Comparison of ENCODE assay signal across 8 cellular contexts in the genomic region with DNA sequence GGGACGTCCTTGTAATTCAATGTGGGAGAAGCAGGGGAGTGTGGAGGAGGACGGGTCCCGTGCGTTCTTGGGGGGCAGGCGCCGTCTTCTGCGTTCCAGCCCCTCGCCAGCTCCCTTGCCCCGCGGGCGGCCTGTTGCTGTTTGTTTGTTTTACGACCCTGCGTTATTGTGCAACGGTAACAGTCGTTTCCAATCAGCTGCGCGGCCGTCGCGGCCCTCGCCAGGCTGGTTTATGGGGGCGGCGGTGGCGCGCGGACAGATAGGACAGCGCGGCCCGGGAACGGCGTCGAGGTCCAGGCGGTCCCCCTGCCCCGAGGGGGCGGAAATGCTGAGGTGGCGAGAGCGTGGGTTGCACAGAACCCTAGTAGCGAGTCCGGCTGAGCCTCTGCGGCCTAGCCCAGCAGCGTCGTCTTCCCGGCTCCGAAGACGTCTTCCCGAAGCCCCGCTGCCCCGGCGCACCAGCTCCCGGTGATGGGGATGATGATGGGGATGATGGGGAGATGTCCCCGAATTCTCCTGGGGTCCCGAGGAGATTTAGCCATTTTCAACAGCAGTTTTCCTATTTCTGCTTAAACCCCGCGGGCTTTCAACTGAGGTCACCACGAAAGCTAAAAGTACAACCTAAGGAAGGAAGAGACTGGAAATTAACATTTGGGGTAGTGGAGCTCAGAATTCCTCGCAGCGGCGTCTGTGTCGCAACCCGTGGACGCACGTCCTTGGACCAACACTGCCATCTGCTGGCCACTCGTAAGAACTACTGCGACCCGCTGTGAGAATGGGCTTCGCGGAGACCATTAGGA. TPM values are rescaled to one million over a fixed set of nuclear protein-coding genes. Genes with fewer than 3 reads are reported as not detected.
DNase-seq lines count a peak whose midpoint lies in the region; ATAC-seq, FAIRE-seq and TF ChIP-seq lines count a peak whose summit lies in the region.

No MANE protein-coding gene starts in this region.

- H3K4me2 ChIP-seq in GM23338, result peak overlapping the region; percentile 100
- H3K4me2 ChIP-seq in MM.1S (ENCODE audit: low read depth, low read length), result peak overlapping the region; percentile 98

- peak; percentile 4 for ATAC-seq in GM23338

- H3K27ac Mint-ChIP-seq in GM23338 (no peak overlapping the region), progenitor cell of endocrine pancreas (peak overlapping the region; percentile 67)

- no peaks in the 10 kb centered on the region for H3K79me2 ChIP-seq in GM23338 (replicated peaks; ENCODE audit: insufficient read depth)
- no peaks in the 10 kb centered on the region for H3K79me2 ChIP-seq in MM.1S (ENCODE audit: low read length)

- H3K27me3 Mint-ChIP-seq in GM23338 (ENCODE audit: insufficient read depth, low read depth, poor library complexity) (peaks cover 57% of the 10 kb centered on the region), progenitor cell of endocrine pancreas (peaks cover 35% of the 10 kb centered on the region)

- peaks cover 10% of the 10 kb centered on the region; the same call in 1 of the 2 replicates for H3F3A ChIP-seq in GM23338 (replicated peaks; ENCODE audit: low read depth)
- H3F3A ChIP-seq in MM.1S (ENCODE audit: insufficient read depth, low read length), result no peaks in the 10 kb centered on the region

- peak; percentile 90 for FAIRE-seq in urothelium cell line (lab: Jason Lieb, UNC)

- no peak overlapping the region for H3K9ac ChIP-seq in MM.1S (ENCODE audit: low read length)

- H3K4me3 ChIP-seq in GM23338, result peak overlapping the region; percentile 86
- H3K4me3 ChIP-seq in MM.1S (ENCODE audit: low read length), result peak overlapping the region; percentile 64
- peak overlapping the region in 3 of 4 donors; percentile 44 to 60 (median 56) for H3K4me3 ChIP-seq in adrenal gland
- H3K4me3 ChIP-seq in left ventricle myocardium inferior, result peak overlapping the region; percentile 74

- peak; percentile 87 to 95 for TF ChIP-seq CTCF in GM23338 (conservative IDR thresholded peaks at IDR 0.05; ENCODE audit: low read depth in 2 of 2)
- peak; percentile 74 for TF ChIP-seq CTCF in MM.1S (IDR thresholded peaks at IDR 0.05; ENCODE audit: low read length)
- TF ChIP-seq CTCF in adrenal gland (IDR thresholded peaks at IDR 0.05), result peak; percentile 87 to 98 (median 96)
- peak; percentile 97 for TF ChIP-seq CTCF in left ventricle myocardium inferior (IDR thresholded peaks at IDR 0.05; ENCODE audit: borderline replicate concordance)
- peak; percentile 93 for TF ChIP-seq CTCF in progenitor cell of endocrine pancreas (IDR thresholded peaks at IDR 0.05; ENCODE audit: unreplicated experiment)

- H3K36me3 ChIP-seq in GM23338 (ENCODE audit: insufficient read depth) (no peaks in the 10 kb centered on the region), MM.1S (replicated peaks; ENCODE audit: insufficient read depth, low read length) (no peaks in the 10 kb centered on the region), adrenal gland (replicated peaks in 1 of 2) (no peaks in the 10 kb centered on the region), left ventricle myocardium inferior (no peaks in the 10 kb centered on the region)

- H3K4me1 Mint-ChIP-seq in GM23338 (peaks cover 24% of the 10 kb centered on the region), progenitor cell of endocrine pancreas (ENCODE audit: low read depth) (peaks cover 13% of the 10 kb centered on the region)

- no peak overlapping the region for H3K27ac ChIP-seq in GM23338 (ENCODE audit: low read depth)
- no peak overlapping the region for H3K27ac ChIP-seq in MM.1S (ENCODE audit: low read length)
- peak overlapping the region in 4 of 5 donors; percentile 35 to 75 (median 51) for H3K27ac ChIP-seq in adrenal gland
- peak overlapping the region; percentile 76 for H3K27ac ChIP-seq in left ventricle myocardium inferior (replicated peaks)

- DNase-seq in DMS79 treated with DMSO at 0.1 percent for 48 hours (lab: John Stamatoyannopoulos, UW), result peak; percentile 64
- peak; percentile 86 for DNase-seq in GM23338 (ENCODE audit: low spot score)
- DNase-seq in MM.1S, result peak; percentile 78
- peak; percentile 47 for DNase-seq in T follicular helper cell (ENCODE audit: low read depth)
- peak; percentile 67 to 89 (median 83) for DNase-seq in adrenal gland
- peak; percentile 75 for DNase-seq in left ventricle myocardium inferior
- peak; percentile 71 for DNase-seq in progenitor cell of endocrine pancreas (ENCODE audit: low spot score, unreplicated experiment)
- peak; percentile 86 for DNase-seq in urothelium cell line (ENCODE audit: low spot score)

- H3K9me2 ChIP-seq in GM23338 (ENCODE audit: insufficient read depth) (no peaks in the 10 kb centered on the region), MM.1S (replicated peaks; ENCODE audit: insufficient read depth, low read length) (no peaks in the 10 kb centered on the region)

- H3K9me3 ChIP-seq in MM.1S (replicated peaks; ENCODE audit: insufficient read depth, low read length), result no peaks in the 10 kb centered on the region
- H3K9me3 ChIP-seq in adrenal gland (replicated peaks in 1 of 3), result no peaks in the 10 kb centered on the region
- no peaks in the 10 kb centered on the region for H3K9me3 ChIP-seq in left ventricle myocardium inferior (replicated peaks)

- H4K20me1 ChIP-seq in GM23338 (replicated peaks; ENCODE audit: insufficient read depth) (no peaks in the 10 kb centered on the region; the same call in 1 of the 2 replicates), MM.1S (ENCODE audit: insufficient read depth, low read length) (no peaks in the 10 kb centered on the region)

- H3K9me3 Mint-ChIP-seq in GM23338, result peaks cover 13% of the 10 kb centered on the region
- H3K9me3 Mint-ChIP-seq in progenitor cell of endocrine pancreas (ENCODE audit: low read depth), result peaks cover 6% of the 10 kb centered on the region

- H2AFZ ChIP-seq in GM23338 (peak overlapping the region; percentile 95), MM.1S (ENCODE audit: low read length) (peak overlapping the region; percentile 82)

- H3K4me3 Mint-ChIP-seq in GM23338 (peak overlapping the region; percentile 76), progenitor cell of endocrine pancreas (ENCODE audit: low read depth) (peak overlapping the region; percentile 68)

- no peak for TF ChIP-seq POLR2A in adrenal gland (IDR thresholded peaks at IDR 0.05)

- intact Hi-C loops in adrenal gland (cut with DNase I) (loop anchor here (5.0 to 10.0 kb wide), 7 partner anchors 322 to 1999 kb away; no protein-coding TSS in a partner anchor), left ventricle myocardium inferior (cut with micrococcal nuclease) (no loop called here)

- H3K36me3 Mint-ChIP-seq in GM23338 (ENCODE audit: low read depth), result no peaks in the 10 kb centered on the region; the same call in 2 of the 3 replicates
- peaks cover 5% of the 10 kb centered on the region for H3K36me3 Mint-ChIP-seq in progenitor cell of endocrine pancreas (ENCODE audit: insufficient read depth)

- 0 to 2% (median 1%) methylated on average over 47 to 67 of the region's 67 CpGs for WGBS in adrenal gland, 4 donors

- H3K27me3 ChIP-seq in GM23338 (ENCODE audit: insufficient read depth) (peaks cover 59% of the 10 kb centered on the region), MM.1S (replicated peaks; ENCODE audit: insufficient read depth, low read length) (peaks cover 35% of the 10 kb centered on the region), adrenal gland (peaks cover 32% of the 10 kb centered on the region), left ventricle myocardium inferior (ENCODE audit: low read depth) (peaks cover 65% of the 10 kb centered on the region)

- peaks cover 27% of the 10 kb centered on the region for H3K4me1 ChIP-seq in GM23338 (ENCODE audit: insufficient read depth)
- H3K4me1 ChIP-seq in MM.1S (ENCODE audit: low read length), result no peaks in the 10 kb centered on the region
- peaks cover 3 to 22% of the 10 kb centered on the region in 2 donors for H3K4me1 ChIP-seq in adrenal gland (replicated peaks in 1 of 2)
- peaks cover 55% of the 10 kb centered on the region for H3K4me1 ChIP-seq in left ventricle myocardium inferior

TF ChIP-seq in GM23338, 12 proteins besides CTCF, POLR2A, EP300 and RAD21:
- peak; percentile 55 for TF ChIP-seq EZH2 (IDR thresholded peaks at IDR 0.05; ENCODE audit: low read depth, unreplicated experiment)
- TF ChIP-seq POLR2AphosphoS5 (IDR thresholded peaks at IDR 0.05; ENCODE audit: low read depth), result no peak
- TF ChIP-seq CREB1 (CRISPR knock-in tag; IDR thresholded peaks at IDR 0.05; ENCODE audit: low read depth), result no peak
- TF ChIP-seq, protein P1, sequence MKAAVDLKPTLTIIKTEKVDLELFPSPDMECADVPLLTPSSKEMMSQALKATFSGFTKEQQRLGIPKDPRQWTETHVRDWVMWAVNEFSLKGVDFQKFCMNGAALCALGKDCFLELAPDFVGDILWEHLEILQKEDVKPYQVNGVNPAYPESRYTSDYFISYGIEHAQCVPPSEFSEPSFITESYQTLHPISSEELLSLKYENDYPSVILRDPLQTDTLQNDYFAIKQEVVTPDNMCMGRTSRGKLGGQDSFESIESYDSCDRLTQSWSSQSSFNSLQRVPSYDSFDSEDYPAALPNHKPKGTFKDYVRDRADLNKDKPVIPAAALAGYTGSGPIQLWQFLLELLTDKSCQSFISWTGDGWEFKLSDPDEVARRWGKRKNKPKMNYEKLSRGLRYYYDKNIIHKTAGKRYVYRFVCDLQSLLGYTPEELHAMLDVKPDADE (IDR thresholded peaks at IDR 0.05), result no peak

RNA-seq across cellular contexts. Expression of a gene that starts 4.8 kb away (rescaled TPM):
- total RNA-seq in GM23338 (2014; rRNA removed; shearing (Covaris generic)), result 7.0 and 10.8 TPM in 2 replicates
- polyA plus RNA-seq in GM23338 (2016; fragmentation: Nextera tagmentation; extraction: Ambion mirVana) (7.4 and 8.0 TPM in 2 replicates), adrenal gland (10 to 100 TPM; 14.5 to 62.4 (median 16.4) TPM)
- total RNA-seq in adrenal gland (100 to 1,000 TPM in 5 of 8 donors, 10 to 100 TPM in 3; 88.1 to 182 (median 129) TPM), left ventricle myocardium inferior (24.8 TPM), progenitor cell of endocrine pancreas (11.4 and 13.8 TPM in 2 replicates)

Comparison
In these comparisons a context has a peak if more than half of its experiments do, and no peak if none do; other contexts are left out.
1. H3K27ac ChIP-seq: peak in adrenal gland (4 of 5) and left ventricle myocardium inferior (single experiment); none in GM23338 (single experiment) and MM.1S (single experiment).
2. Peak in every context shown above with its lines, with median percentiles within 50 percentile points of each other: DNase-seq, H3K4me3 ChIP-seq and CTCF ChIP-seq.